ENCODE assay signal across 28 cellular contexts in genomic region chr1:24074196-24074595, GRCh38. TPM values are rescaled to one million over a fixed set of nuclear protein-coding genes. Genes with fewer than 3 reads are reported as not detected.
"Had no signal": no experiment of that assay in that cellular context is flagged by ENCODE, and none has a peak within 500 bp of the region (broad histone marks: within the 10 kb centered on the region; RNA-seq: fewer than 3 reads in every experiment).

No MANE protein-coding gene starts in this region.

- H3K9me3 ChIP-seq: mucosa of descending colon, ovary, suprapubic skin, transverse colon, upper lobe of right lung, uterus had no signal

- H2AFZ ChIP-seq: hepatocyte had no signal

- H3K27ac ChIP-seq: dorsolateral prefrontal cortex, hepatocyte, ovary, suprapubic skin, transverse colon, upper lobe of right lung, uterus had no signal

- ATAC-seq: left colon; mucosa of descending colon; natural killer cell treated with Interleukin-12 subunit alpha and Interleukin-12 subunit beta and Interleukin-15 and Interleukin-18, amount 100 ng/mL, for 72 hours; sciatic nerve; stimulated activated effector memory CD8-positive, alpha-beta T cell treated with anti-CD3 and anti-CD28 coated beads, Interleukin-12 subunit alpha, Interleukin-12 subunit beta, amount 100 ng/mL, for 72 hours; upper lobe of right lung had no signal

- FAIRE-seq: colon, frontal cortex had no signal

- H3K4me2 ChIP-seq: hepatocyte, smooth muscle cell had no signal

- H3K4me3 ChIP-seq: dorsolateral prefrontal cortex, hepatocyte, mucosa of descending colon, ovary, smooth muscle cell, suprapubic skin, transverse colon, upper lobe of right lung, uterus had no signal

- H3K27me3 ChIP-seq: dorsolateral prefrontal cortex, hepatocyte, ovary, suprapubic skin, transverse colon, upper lobe of right lung, uterus had no signal

- DNase-seq: caudate nucleus; cerebellar nuclear complex; dorsolateral prefrontal cortex; effector CD4-positive, alpha-beta T cell; head of caudate nucleus; left colon; mesenchymal stem cell; naive B cell; nucleus accumbens; ovary; stimulated activated CD4-positive, alpha-beta T cell treated with anti-CD3 and anti-CD28 coated beads, Interleukin-2, amount 100 ng/mL, for 24 hours; stimulated activated CD4-positive, alpha-beta T cell treated with anti-CD3 and anti-CD28 coated beads, Interleukin-4, amount 100 ng/mL, for 24 hours; stimulated activated naive CD4-positive, alpha-beta T cell treated with Interleukin-2 at 50 U/mL for 16 hours; transverse colon; upper lobe of right lung; uterus had no signal

- H3K36me3 ChIP-seq: ovary, suprapubic skin, transverse colon, upper lobe of right lung, uterus had no signal

- H3K4me1 ChIP-seq: transverse colon, uterus had no signal

RNA-seq across cellular contexts. Expression of gene MYOM3, which starts 37.7 kb away (rescaled TPM):
- total RNA-seq: fibroblast of villous mesenchyme; frontal cortex; lung microvascular endothelial cell; natural killer cell treated with Interleukin-12 subunit alpha and Interleukin-12 subunit beta and Interleukin-15 and Interleukin-18, amount 100 ng/mL, for 72 hours; neural crest cell had no signal
